22 cellular contexts compared by ENCODE assay signal in genomic region chr10:49082767-49083166, GRCh38. TPM values are rescaled to one million over a fixed set of nuclear protein-coding genes. Genes with fewer than 3 reads are reported as not detected.
DNase-seq lines count a peak whose midpoint lies in the region; ATAC-seq, FAIRE-seq and TF ChIP-seq lines count a peak whose summit lies in the region.
"Had no signal": no experiment of that assay in that cellular context is flagged by ENCODE, and none has a peak within 500 bp of the region (broad histone marks: within the 10 kb centered on the region; RNA-seq: fewer than 3 reads in every experiment).

No MANE protein-coding gene starts in this region.

- H3K4me3 ChIP-seq in HEK293 (ENCODE audit: low read depth, low read length) (no peak overlapping the region), kidney (ENCODE audit: low read length in 2 of 2) (no peak overlapping the region), gastrocnemius medialis (no peak overlapping the region)
- H3K4me3 ChIP-seq: GM12878, SJCRH30, skin epidermis, uterus had no signal

- H3K4me1 ChIP-seq in HEK293 (ENCODE audit: control insufficient read depth, insufficient read depth, low read length) (no peaks in the 10 kb centered on the region), kidney (ENCODE audit: control insufficient read depth in 1 of 2, insufficient read depth in 1 of 2, low read depth in 1 of 2, low read length in 2 of 2) (peaks cover 9 to 19% of the 10 kb centered on the region in 2 donors), gastrocnemius medialis (peaks cover 22 to 40% of the 10 kb centered on the region in 2 donors)
- H3K4me1 ChIP-seq: SJCRH30, uterus had no signal

- ATAC-seq in gastrocnemius medialis = no peak
- no peak for ATAC-seq in GM18502 (IDR thresholded peaks at IDR 0.05; ENCODE audit: poor library complexity, unreplicated experiment)
- no peak for ATAC-seq in HG03565 (IDR thresholded peaks at IDR 0.05; ENCODE audit: unreplicated experiment)
- ATAC-seq: GM12878, HepG2 had no signal

- CTCF ChIA-PET in HEK293 (lab: Yijun Ruan, JAX) = no interaction called here

- TF ChIP-seq POLR2A in gastrocnemius medialis (IDR thresholded peaks at IDR 0.05) = no peak

- DNase-seq in cerebellar nuclear complex (lab: John Stamatoyannopoulos, UW) = peak; percentile 79 to 96
- peak; percentile 54 for DNase-seq in kidney
- DNase-seq in gastrocnemius medialis = no peak
- DNase-seq in NCI-H128 (lab: John Stamatoyannopoulos, UW; ENCODE audit: unreplicated experiment) = no peak
- DNase-seq in NCI-H226 = no peak
- DNase-seq: activated CD4-positive, CD25-positive, alpha-beta regulatory T cell treated with anti-CD3 and anti-CD28 coated beads, Interleukin-2, amount 50 U/mL, for 72 hours; activated CD8-positive, alpha-beta memory T cell treated with anti-CD3 and anti-CD28 coated beads, Interleukin-2, amount 50 U/mL, for 4 hours; activated naive CD4-positive, alpha-beta T cell; effector memory CD4-positive, alpha-beta T cell; EL; MM.1S had no signal

- H3K9me3 ChIP-seq in HEK293 (ENCODE audit: control insufficient read depth, insufficient read depth, low read depth, low read length) = no peaks in the 10 kb centered on the region
- H3K9me3 ChIP-seq in kidney (ENCODE audit: control insufficient read depth in 1 of 2, low read length in 2 of 2) = peaks cover 5 to 10% of the 10 kb centered on the region in 2 donors
- no peaks in the 10 kb centered on the region for H3K9me3 ChIP-seq in gastrocnemius medialis
- H3K9me3 ChIP-seq: uterus had no signal

- intact Hi-C loops in kidney (cut with DNase I) (no loop called here), gastrocnemius medialis (cut with DNase I; ENCODE audit: low total_unique reads) (no loop called here)

- TF ChIP-seq CTCF in HEK293 (tag by site-specific recombination; IDR thresholded peaks at IDR 0.05) (no peak), kidney (IDR thresholded peaks at IDR 0.05; ENCODE audit: borderline replicate concordance, extremely low read depth, insufficient read depth) (no peak), gastrocnemius medialis (IDR thresholded peaks at IDR 0.05 in 4 of 5, conservative IDR thresholded peaks at IDR 0.05 in 1 of 5) (no peak)

- no peaks in the 10 kb centered on the region for H3K36me3 ChIP-seq in HEK293 (ENCODE audit: control insufficient read depth in 2 of 2, insufficient read depth in 1 of 2, low read length in 2 of 2)
- H3K36me3 ChIP-seq in kidney (ENCODE audit: control insufficient read depth in 1 of 2, insufficient read depth in 2 of 2, low read length in 2 of 2) = peaks cover 0 to 5% of the 10 kb centered on the region in 2 donors
- H3K36me3 ChIP-seq in gastrocnemius medialis = no peaks in the 10 kb centered on the region
- H3K36me3 ChIP-seq: SJCRH30, uterus had no signal

- no peaks in the 10 kb centered on the region for H3K27me3 ChIP-seq in gastrocnemius medialis
- H3K27me3 ChIP-seq: SJCRH30, uterus had no signal

- in situ Hi-C loops in gastrocnemius medialis (cut with MboI; ENCODE audit: low sequenced_read_pairs in 4 of 4) = no loop called here

- no peak overlapping the region for H3K9ac ChIP-seq in kidney (ENCODE audit: low read length in 2 of 2)

- H3K27ac ChIP-seq in HEK293 (ENCODE audit: extremely low read depth, low read depth, low read length) (no peak overlapping the region), kidney (ENCODE audit: low read depth in 2 of 2, low read length in 2 of 2) (no peak overlapping the region), gastrocnemius medialis (peak overlapping the region; percentile 18 to 38 (median 32))
- H3K27ac ChIP-seq: SJCRH30, skin epidermis had no signal

- FAIRE-seq in kidney (lab: Jason Lieb, UNC) = no peak
- FAIRE-seq: GM12878, H54, HepG2 had no signal

- POLR2A ChIA-PET in HEK293 (lab: Yijun Ruan, JAX) = no interaction called here

TF ChIP-seq in HEK293, 187 proteins besides CTCF, POLR2A, EP300 and RAD21:
- no peak for TF ChIP-seq BCL11B (tag by site-specific recombination; IDR thresholded peaks at IDR 0.05; ENCODE audit: low read depth)
- TF ChIP-seq KLF7 (tag by site-specific recombination; IDR thresholded peaks at IDR 0.05; ENCODE audit: borderline replicate concordance) = no peak
- TF ChIP-seq SCRT2 (tag by site-specific recombination; IDR thresholded peaks at IDR 0.05) = peak; percentile 62; the same call in 1 of the 2 replicates

RNA-seq across cellular contexts. Expression of gene VSTM4, which starts 32.6 kb away (rescaled TPM):
- total RNA-seq in kidney (8.5 TPM), gastrocnemius medialis (1 to 10 TPM; 1.8 to 4.0 (median 2.6) TPM)
- 7.4 TPM for polyA plus RNA-seq in kidney (ENCODE audit: insufficient read depth, low read depth, low replicate concordance)
- total RNA-seq: GM12878, HepG2 had no signal
- polyA plus RNA-seq: HepG2 had no signal

RNA-seq across cellular contexts. Expression of gene FAM170B, which starts 51.1 kb away (rescaled TPM):
- total RNA-seq in kidney (not detected), gastrocnemius medialis (not detected)
- polyA plus RNA-seq in kidney (ENCODE audit: insufficient read depth, low read depth, low replicate concordance) = not detected
- total RNA-seq: GM12878, HepG2, lung microvascular endothelial cell, SJCRH30, uterus had no signal
- polyA plus RNA-seq: GM12878, HepG2, neural cell had no signal

Comparison
In these comparisons a context has a peak if more than half of its experiments do, and no peak if none do; other contexts are left out.
1. H3K27ac ChIP-seq: peak in gastrocnemius medialis (4 of 4); none in HEK293 (single experiment) and kidney (0 of 2).
2. DNase-seq: peak in cerebellar nuclear complex (2 of 2) and kidney (single experiment); none in gastrocnemius medialis (0 of 2), NCI-H128 (single experiment) and NCI-H226 (single experiment).